23 cellular contexts compared by ENCODE assay signal in the genomic region with DNA sequence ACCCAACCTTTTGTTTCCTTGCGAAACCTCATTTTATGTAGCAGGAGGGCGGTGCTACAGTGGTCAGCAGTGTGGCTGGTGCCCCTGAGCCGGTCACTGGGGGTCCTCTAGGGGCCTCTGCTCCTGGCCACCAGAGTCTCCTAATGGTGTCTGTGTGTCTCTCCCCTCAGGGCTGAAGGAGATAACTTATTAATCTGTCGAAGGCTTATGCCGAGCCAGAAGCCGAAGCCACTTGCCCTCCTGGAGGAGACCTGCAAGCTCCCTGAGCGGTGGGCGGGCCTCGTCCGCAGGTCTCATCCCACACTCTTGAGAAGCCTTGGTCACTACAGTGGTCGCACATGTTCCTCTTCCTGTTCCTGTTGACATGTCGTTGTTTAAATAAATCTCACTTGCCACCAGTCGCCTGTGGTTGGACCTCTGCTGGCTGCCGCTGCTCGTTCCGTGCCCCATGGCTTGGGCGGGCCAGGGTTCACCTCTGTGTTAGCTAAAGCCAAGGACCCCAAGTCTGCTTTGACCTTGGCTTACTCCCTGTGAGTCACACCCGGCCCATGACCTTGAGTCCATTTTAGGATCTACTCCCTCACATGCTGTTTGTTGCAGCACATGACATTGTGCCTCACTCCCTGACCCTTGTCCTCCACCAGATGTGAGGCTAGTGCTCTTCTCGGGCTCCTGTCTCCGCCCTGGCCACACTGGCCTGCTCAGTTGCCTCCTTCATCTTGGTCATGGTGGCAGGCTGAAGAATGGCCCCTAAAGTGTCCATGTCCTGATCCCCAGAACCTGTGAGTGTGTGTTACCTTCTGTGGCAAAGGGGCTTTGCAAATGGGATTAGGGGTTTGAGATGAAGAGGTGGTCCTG. TPM values are rescaled to one million over a fixed set of nuclear protein-coding genes. Genes with fewer than 3 reads are reported as not detected.
DNase-seq lines count a peak whose midpoint lies in the region; ATAC-seq and TF ChIP-seq lines count a peak whose summit lies in the region.
"Had no signal": no experiment of that assay in that cellular context is flagged by ENCODE, and none has a peak within 500 bp of the region (broad histone marks: within the 10 kb centered on the region; RNA-seq: fewer than 3 reads in every experiment).

No MANE protein-coding gene starts in this region.

- peaks cover 17% of the 10 kb centered on the region for H3K4me1 Mint-ChIP-seq in stimulated activated naive CD8-positive, alpha-beta T cell treated with anti-CD3 and anti-CD28 coated beads, Interleukin-15, amount 100 ng/mL, for 72 hours
- H3K4me1 Mint-ChIP-seq: memory B cell had no signal

- H3K27me3 ChIP-seq in body of pancreas, result no peaks in the 10 kb centered on the region

- H3K27ac Mint-ChIP-seq in stimulated activated naive CD8-positive, alpha-beta T cell treated with anti-CD3 and anti-CD28 coated beads, Interleukin-15, amount 100 ng/mL, for 72 hours, result peak overlapping the region; percentile 64 to 89
- H3K27ac Mint-ChIP-seq: memory B cell had no signal

- no peak overlapping the region for H3K4me3 Mint-ChIP-seq in stimulated activated naive CD8-positive, alpha-beta T cell treated with anti-CD3 and anti-CD28 coated beads, Interleukin-15, amount 100 ng/mL, for 72 hours
- H3K4me3 Mint-ChIP-seq: CD4-positive, alpha-beta memory T cell; effector memory CD8-positive, alpha-beta T cell; memory B cell had no signal

- H3K4me1 ChIP-seq in body of pancreas, result peaks cover 39% of the 10 kb centered on the region
- H3K4me1 ChIP-seq in mucosa of descending colon (ENCODE audit: low read depth), result peaks cover 9% of the 10 kb centered on the region
- H3K4me1 ChIP-seq: parathyroid adenoma had no signal

- H3K4me3 ChIP-seq in body of pancreas (no peak overlapping the region), mucosa of descending colon (no peak overlapping the region)
- H3K4me3 ChIP-seq: PC-9 had no signal

- 42 to 49% methylated on average over 17 to 20 of the region's 20 CpGs for WGBS in body of pancreas, 2 donors

- no peak for ATAC-seq in stimulated activated naive CD8-positive, alpha-beta T cell treated with anti-CD3 and anti-CD28 coated beads, Interleukin-15, amount 100 ng/mL, for 72 hours
- ATAC-seq in stimulated activated naive CD8-positive, alpha-beta T cell treated with anti-CD3 and anti-CD28 coated beads, Interleukin-15, Interleukin-2, amounts not matched to agents 100 U/mL and 50 U/mL, for 24 hours, result no peak
- peak; percentile 72 for ATAC-seq in body of pancreas
- peak; percentile 91 for ATAC-seq in mucosa of descending colon
- no peak for ATAC-seq in HG03097 (IDR thresholded peaks at IDR 0.05; ENCODE audit: low FRiP score, unreplicated experiment)
- no peak for ATAC-seq in HG02884 (IDR thresholded peaks at IDR 0.05; ENCODE audit: unreplicated experiment)
- no peak for ATAC-seq in GM21723 (IDR thresholded peaks at IDR 0.05; ENCODE audit: unreplicated experiment)
- ATAC-seq: effector memory CD8-positive, alpha-beta T cell; HCT116; SK-N-SH treated with all-trans-retinoic acid at 6 μM for 48 hours had no signal

- intact Hi-C loops in body of pancreas (cut with DNase I) (no loop called here), mucosa of descending colon (cut with DNase I, micrococcal nuclease) (no loop called here)

- H3K9me3 Mint-ChIP-seq in stimulated activated naive CD8-positive, alpha-beta T cell treated with anti-CD3 and anti-CD28 coated beads, Interleukin-15, amount 100 ng/mL, for 72 hours, result no peaks in the 10 kb centered on the region
- H3K9me3 Mint-ChIP-seq: CD4-positive, alpha-beta memory T cell; effector memory CD8-positive, alpha-beta T cell; memory B cell had no signal

- TF ChIP-seq CTCF in body of pancreas (IDR thresholded peaks at IDR 0.05) (no peak), mucosa of descending colon (IDR thresholded peaks at IDR 0.05) (no peak)

- H3K27ac ChIP-seq in body of pancreas, result peak overlapping the region; percentile 5 to 71 (median 62)
- H3K27ac ChIP-seq: KMS-11, parathyroid adenoma, PC-9 had no signal

- DNase-seq in stimulated activated naive CD8-positive, alpha-beta T cell treated with anti-CD3 and anti-CD28 coated beads, Interleukin-15, amount 100 ng/mL, for 72 hours, result no peak
- DNase-seq in stimulated activated naive CD8-positive, alpha-beta T cell treated with anti-CD3 and anti-CD28 coated beads, Interleukin-15, Interleukin-2, amounts not matched to agents 100 U/mL and 50 U/mL, for 24 hours, result no peak
- DNase-seq in body of pancreas, result peak; percentile 42 to 60 (median 54)
- peak; percentile 69 to 75 (median 71) for DNase-seq in mucosa of descending colon
- DNase-seq in NCI-H1105 treated with DMSO at 0.1 percent for 48 hours (lab: John Stamatoyannopoulos, UW), result no peak
- DNase-seq: ACHN; activated CD4-positive, CD25-positive, alpha-beta regulatory T cell; activated naive CD4-positive, alpha-beta T cell treated with anti-CD3 and anti-CD28 coated beads, Interleukin-2, amount 50 U/mL, for 16 hours; CD4-positive, alpha-beta memory T cell; effector memory CD8-positive, alpha-beta T cell; NCI-H510A treated with DMSO at 0.1 percent for 48 hours; PC-9; substantia nigra had no signal

- H3K27me3 Mint-ChIP-seq in stimulated activated naive CD8-positive, alpha-beta T cell treated with anti-CD3 and anti-CD28 coated beads, Interleukin-15, amount 100 ng/mL, for 72 hours, result no peaks in the 10 kb centered on the region
- H3K27me3 Mint-ChIP-seq: CD4-positive, alpha-beta memory T cell; effector memory CD8-positive, alpha-beta T cell; memory B cell had no signal

- H3K36me3 ChIP-seq in body of pancreas (replicated peaks in 1 of 2; ENCODE audit: insufficient read depth in 1 of 2, low read depth in 2 of 2), result no peaks in the 10 kb centered on the region
- no peaks in the 10 kb centered on the region for H3K36me3 ChIP-seq in mucosa of descending colon (ENCODE audit: low read depth)

- no peaks in the 10 kb centered on the region for H3K9me3 ChIP-seq in body of pancreas
- no peaks in the 10 kb centered on the region for H3K9me3 ChIP-seq in mucosa of descending colon

- TF ChIP-seq POLR2A in body of pancreas (IDR thresholded peaks at IDR 0.05), result no peak

RNA-seq across cellular contexts. Expression of gene AQP8, which starts 38.7 kb away (rescaled TPM):
- 100 to 1,000 TPM; 195 to 198 TPM for total RNA-seq in body of pancreas
- total RNA-seq in mucosa of descending colon, result 100 to 1,000 TPM; 189 to 898 (median 804) TPM
- total RNA-seq: bronchial epithelial cell; CD4-positive, alpha-beta memory T cell; Daoy; PC-9 had no signal

Comparison
In these comparisons a context has a peak if more than half of its experiments do, and no peak if none do; other contexts are left out.
1. ATAC-seq: peak in body of pancreas (single experiment) and mucosa of descending colon (single experiment); none in stimulated activated naive CD8-positive, alpha-beta T cell treated with anti-CD3 and anti-CD28 coated beads, Interleukin-15, amount 100 ng/mL, for 72 hours (single experiment), stimulated activated naive CD8-positive, alpha-beta T cell treated with anti-CD3 and anti-CD28 coated beads, Interleukin-15, Interleukin-2, amounts not matched to agents 100 U/mL and 50 U/mL, for 24 hours (single experiment), HG03097 (single experiment), HG02884 (single experiment) and GM21723 (single experiment).
2. DNase-seq: peak in body of pancreas (4 of 4) and mucosa of descending colon (3 of 3); none in stimulated activated naive CD8-positive, alpha-beta T cell treated with anti-CD3 and anti-CD28 coated beads, Interleukin-15, amount 100 ng/mL, for 72 hours (0 of 2), stimulated activated naive CD8-positive, alpha-beta T cell treated with anti-CD3 and anti-CD28 coated beads, Interleukin-15, Interleukin-2, amounts not matched to agents 100 U/mL and 50 U/mL, for 24 hours (single experiment) and NCI-H1105 treated with DMSO at 0.1 percent for 48 hours (single experiment).